Comparison of ENCODE assay signal across 8 cellular contexts in genomic region chr9:131732061-131732526, GRCh38. TPM values are rescaled to one million over a fixed set of nuclear protein-coding genes. Genes with fewer than 3 reads are reported as not detected.
DNase-seq lines count a peak whose midpoint lies in the region; ATAC-seq, FAIRE-seq and TF ChIP-seq lines count a peak whose summit lies in the region.

No MANE protein-coding gene starts in this region.

- no peak for FAIRE-seq in astrocyte (lab: Jason Lieb, UNC)

- intact Hi-C loops in CD14-positive monocyte (cut with micrococcal nuclease), result loop anchor here (2.0 to 10.0 kb wide), 6 partner anchors 25 to 457 kb away; partner anchors contain the start of gene FAM78A (in 1 of the 2)

- H3K4me3 ChIP-seq in KMS-11 (IDR thresholded peaks at IDR 0.05; ENCODE audit: insufficient read depth, low read depth, low read length) (no peak overlapping the region), astrocyte (ENCODE audit: insufficient read depth, low read depth, low read length) (no peak overlapping the region)

- peaks cover 96% of the 10 kb centered on the region for H3K4me1 ChIP-seq in KMS-11 (ENCODE audit: low read depth, poor library complexity, severe bottlenecking)
- H3K4me1 ChIP-seq in astrocyte (ENCODE audit: insufficient read depth, low read length), result peaks cover 60% of the 10 kb centered on the region

- TF ChIP-seq CTCF in CD14-positive monocyte (IDR thresholded peaks at IDR 0.05) (no peak), KMS-11 (conservative IDR thresholded peaks at IDR 0.05; ENCODE audit: low read depth, low read length) (no peak), astrocyte (IDR thresholded peaks at IDR 0.05; ENCODE audit: insufficient read depth, low read depth, low read length) (no peak)

- peak overlapping the region; percentile 60 to 80 for H3K4me3 Mint-ChIP-seq in CD14-positive monocyte
- H3K4me3 Mint-ChIP-seq in astrocyte (ENCODE audit: unreplicated experiment), result peak overlapping the region; percentile 14

- H2AFZ ChIP-seq in KMS-11 (ENCODE audit: low read depth) (no peak overlapping the region), astrocyte (ENCODE audit: low read depth, low read length) (no peak overlapping the region)

- ATAC-seq in GM21786 (IDR thresholded peaks at IDR 0.05; ENCODE audit: unreplicated experiment) (no peak), GM21526 (IDR thresholded peaks at IDR 0.05; ENCODE audit: low FRiP score, unreplicated experiment) (no peak)

- H3K27ac ChIP-seq in KMS-11 (peak overlapping the region; percentile 97), astrocyte (ENCODE audit: low read depth, low read length) (no peak overlapping the region)

- no peaks in the 10 kb centered on the region for H3K36me3 ChIP-seq in KMS-11 (ENCODE audit: insufficient read depth)
- no peaks in the 10 kb centered on the region for H3K36me3 ChIP-seq in astrocyte (ENCODE audit: insufficient read depth, low read length)

- peaks cover 0 to 4% (median 0%) of the 10 kb centered on the region in 3 donors for H3K27me3 Mint-ChIP-seq in CD14-positive monocyte (ENCODE audit: low read depth in 3 of 3)
- H3K27me3 Mint-ChIP-seq in astrocyte (ENCODE audit: low read depth, unreplicated experiment), result no peaks in the 10 kb centered on the region

- H4K20me1 ChIP-seq in KMS-11 (ENCODE audit: insufficient read depth) (no peaks in the 10 kb centered on the region), astrocyte (ENCODE audit: insufficient read depth, low read length) (peaks cover 77% of the 10 kb centered on the region)

- H3K27me3 ChIP-seq in KMS-11 (ENCODE audit: insufficient read depth, low read depth) (no peaks in the 10 kb centered on the region), astrocyte (ENCODE audit: insufficient read depth, low read length) (no peaks in the 10 kb centered on the region)

- DNase-seq in CD14-positive monocyte (ENCODE audit: low spot score) (no peak), astrocyte (ENCODE audit: low read depth) (peak; percentile 64), lung microvascular endothelial cell (ENCODE audit: low read depth in 2 of 2) (peak; percentile 45 to 52), SW480 (ENCODE audit: low spot score) (no peak)
- no peak for DNase-seq in activated CD4-positive, alpha-beta T cell treated with anti-CD3 and anti-CD28 coated beads, Interleukin-2, amount 50 U/mL, for 4 hours

- H3K4me1 Mint-ChIP-seq in CD14-positive monocyte (peaks cover 97% of the 10 kb centered on the region), astrocyte (ENCODE audit: low read depth, unreplicated experiment) (peaks cover 88% of the 10 kb centered on the region)

- H3K9ac ChIP-seq in KMS-11, result peak overlapping the region; percentile 47; the same call in 1 of the 2 replicates
- H3K9ac ChIP-seq in astrocyte (ENCODE audit: low read length), result no peak overlapping the region

- no peaks in the 10 kb centered on the region for H3K9me3 ChIP-seq in astrocyte (ENCODE audit: insufficient read depth, low read depth, low read length)

- H3K9me3 Mint-ChIP-seq in CD14-positive monocyte, result peaks cover 0 to 12% (median 0%) of the 10 kb centered on the region in 7 donors
- H3K9me3 Mint-ChIP-seq in astrocyte (ENCODE audit: unreplicated experiment), result no peaks in the 10 kb centered on the region

- H3K27ac Mint-ChIP-seq in CD14-positive monocyte (peak overlapping the region; percentile 81 to 93 (median 90)), astrocyte (ENCODE audit: unreplicated experiment) (peak overlapping the region; percentile 82)

- H3K36me3 Mint-ChIP-seq in CD14-positive monocyte, result peaks cover 37 to 58% of the 10 kb centered on the region in 2 donors
- peaks cover 16% of the 10 kb centered on the region for H3K36me3 Mint-ChIP-seq in astrocyte (ENCODE audit: low read depth, unreplicated experiment)

- H3K4me2 ChIP-seq in KMS-11 (peak overlapping the region; percentile 63), astrocyte (ENCODE audit: low read length) (peak overlapping the region; percentile 23)

- peaks cover 76% of the 10 kb centered on the region for H3K79me2 ChIP-seq in KMS-11 (ENCODE audit: insufficient read depth, low read depth)
- H3K79me2 ChIP-seq in astrocyte (ENCODE audit: insufficient read depth, low read length), result peaks cover 77% of the 10 kb centered on the region

RNA-seq across cellular contexts. Expression of gene RAPGEF1, which starts 7.8 kb away (rescaled TPM):
- 1 to 10 TPM; 1.7 to 3.0 TPM for polyA plus RNA-seq in CD14-positive monocyte
- total RNA-seq in astrocyte, result 63.2 and 76.8 TPM in 2 replicates
- total RNA-seq in lung microvascular endothelial cell, result 32.1 and 35.3 TPM in 2 replicates

Comparison
In these comparisons a context has a peak if more than half of its experiments do, and no peak if none do; other contexts are left out.
1. DNase-seq: peak in astrocyte (single experiment) and lung microvascular endothelial cell (2 of 2); none in CD14-positive monocyte (single experiment), SW480 (single experiment) and activated CD4-positive, alpha-beta T cell treated with anti-CD3 and anti-CD28 coated beads, Interleukin-2, amount 50 U/mL, for 4 hours (0 of 2).